In the genomic region with DNA sequence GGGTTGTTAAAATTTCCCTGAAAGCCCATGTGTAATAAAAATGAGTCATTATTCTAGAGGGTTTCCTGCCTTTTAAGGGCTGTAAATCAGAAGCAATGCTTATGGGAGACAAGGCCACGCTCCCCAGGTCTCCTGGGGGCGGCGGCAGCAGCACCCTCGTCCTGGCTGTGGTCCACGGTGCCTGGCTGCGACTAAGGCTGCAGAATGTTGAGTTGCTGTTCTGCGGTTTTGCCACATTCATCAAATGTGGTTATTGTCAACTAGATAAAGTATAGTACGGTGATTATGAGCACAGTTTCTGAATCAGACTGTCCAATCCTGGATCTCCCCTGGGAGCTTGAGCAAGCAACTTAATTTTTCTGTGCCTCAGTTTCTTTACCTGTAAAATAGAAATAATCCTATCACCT, we compare ENCODE assay signal across 10 cellular contexts. TPM values are rescaled to one million over a fixed set of nuclear protein-coding genes. Genes with fewer than 3 reads are reported as not detected.
DNase-seq lines count a peak whose midpoint lies in the region; ATAC-seq, FAIRE-seq and TF ChIP-seq lines count a peak whose summit lies in the region.
"Had no signal": no experiment of that assay in that cellular context is flagged by ENCODE, and none has a peak within 500 bp of the region (broad histone marks: within the 10 kb centered on the region; RNA-seq: fewer than 3 reads in every experiment).

No MANE protein-coding gene starts in this region.

- no peaks in the 10 kb centered on the region for H3K79me2 ChIP-seq in SK-N-SH (ENCODE audit: insufficient read depth)
- H3K79me2 ChIP-seq: parathyroid adenoma had no signal

- TF ChIP-seq POLR2A in A549 (IDR thresholded peaks at IDR 0.05; ENCODE audit: low read length), result no peak

- no peaks in the 10 kb centered on the region for H3K27me3 Mint-ChIP-seq in activated naive CD4-positive, alpha-beta T cell treated with anti-CD3 and anti-CD28 coated beads, Interleukin-2, amount 10 ng/mL, durations not matched to agents 7 days and 5 days

- no peak for TF ChIP-seq CTCF in A549 (IDR thresholded peaks at IDR 0.05)
- TF ChIP-seq CTCF in SK-N-SH (IDR thresholded peaks at IDR 0.05), result no peak

- H3F3A ChIP-seq in SK-N-SH (replicated peaks; ENCODE audit: insufficient read depth), result peaks cover 10% of the 10 kb centered on the region

- WGBS in A549 (ENCODE audit: missing lambda C conversion rate), result 43% methylated on average over 8 of the region's 8 CpGs
- 21% methylated on average over 5 of the region's 8 CpGs for WGBS in SK-N-SH (ENCODE audit: low lambda C conversion rate)

- TF ChIP-seq RAD21 in A549 (conservative IDR thresholded peaks at IDR 0.05 in 1 of 2, IDR thresholded peaks at IDR 0.05 in 1 of 2) (no peak), SK-N-SH (IDR thresholded peaks at IDR 0.05; ENCODE audit: low read length) (no peak)

- peak overlapping the region; percentile 13 for H3K27ac Mint-ChIP-seq in activated naive CD4-positive, alpha-beta T cell treated with anti-CD3 and anti-CD28 coated beads, Interleukin-2, amount 10 ng/mL, durations not matched to agents 7 days and 5 days

- DNase-seq in A549 (ENCODE audit: low read depth in 1 of 2, low spot score in 1 of 2), result no peak
- no peak for DNase-seq in SK-N-SH
- DNase-seq in activated naive CD4-positive, alpha-beta T cell treated with anti-CD3 and anti-CD28 coated beads, Interleukin-2, amount 10 ng/mL, durations not matched to agents 7 days and 5 days, result peak; percentile 64
- DNase-seq in stimulated activated CD4-positive, alpha-beta T cell treated with anti-CD3 and anti-CD28 coated beads, Interleukin-4, amount 100 ng/mL, for 4 hours, result peak; percentile 56 to 85
- no peak for DNase-seq in NCI-H1048 (lab: John Stamatoyannopoulos, UW)
- no peak for DNase-seq in NCI-H524 treated with DMSO at 0.1 percent for 48 hours (lab: John Stamatoyannopoulos, UW)
- DNase-seq in HEK293T (ENCODE audit: extremely low spot score), result no peak

- no peak for FAIRE-seq in A549 (lab: Jason Lieb, UNC)
- FAIRE-seq: TTC549 had no signal

- POLR2A ChIA-PET in A549 (lab: Yijun Ruan, JAX) (no interaction called here), SK-N-SH (lab: Yijun Ruan, JAX) (no interaction called here), HEK293T (lab: Yijun Ruan, JAX) (no interaction called here)

- H3K4me1 Mint-ChIP-seq in activated naive CD4-positive, alpha-beta T cell treated with anti-CD3 and anti-CD28 coated beads, Interleukin-2, amount 10 ng/mL, durations not matched to agents 7 days and 5 days, result peaks cover 59% of the 10 kb centered on the region

- no peak for TF ChIP-seq EP300 in A549 (IDR thresholded peaks at IDR 0.05)
- TF ChIP-seq EP300 in SK-N-SH (IDR thresholded peaks at IDR 0.05; ENCODE audit: borderline replicate concordance in 1 of 2, low read depth in 1 of 2, low read length in 1 of 2), result peak in 1 of 2 experiments; percentile 77; a peak in 1 of 4 replicates

- H2AFZ ChIP-seq in SK-N-SH (ENCODE audit: low read depth), result no peak overlapping the region
- H2AFZ ChIP-seq: parathyroid adenoma had no signal

- H4K20me1 ChIP-seq in SK-N-SH (ENCODE audit: insufficient read depth), result no peaks in the 10 kb centered on the region

- H3K4me3 Mint-ChIP-seq in activated naive CD4-positive, alpha-beta T cell treated with anti-CD3 and anti-CD28 coated beads, Interleukin-2, amount 10 ng/mL, durations not matched to agents 7 days and 5 days, result no peak overlapping the region

- H3K9me3 ChIP-seq in A549 (no peaks in the 10 kb centered on the region), SK-N-SH (no peaks in the 10 kb centered on the region)

- H3K27me3 ChIP-seq in SK-N-SH (ENCODE audit: insufficient read depth), result no peaks in the 10 kb centered on the region

- CTCF ChIA-PET in A549 (lab: Yijun Ruan, JAX), result no interaction called here
- CTCF ChIA-PET in SK-N-SH (lab: Yijun Ruan, JAX), result interaction anchor here (1.3 kb wide), 1 partner anchor 11 kb away, joined by 3 read pairs; a partner anchor contains a TSS
- CTCF ChIA-PET in activated naive CD4-positive, alpha-beta T cell treated with anti-CD3 and anti-CD28 coated beads, Interleukin-2, amount 10 ng/mL, durations not matched to agents 7 days and 5 days (lab: Charles Lee), result no interaction called here
- CTCF ChIA-PET in HEK293T (lab: Yijun Ruan, JAX), result no interaction called here

- H3K4me3 ChIP-seq in A549 (no peak overlapping the region), SK-N-SH (ENCODE audit: low read depth in 2 of 2, low read length in 1 of 2) (no peak overlapping the region)

- no peaks in the 10 kb centered on the region for H3K9me3 Mint-ChIP-seq in activated naive CD4-positive, alpha-beta T cell treated with anti-CD3 and anti-CD28 coated beads, Interleukin-2, amount 10 ng/mL, durations not matched to agents 7 days and 5 days

- H3K27ac ChIP-seq in A549 (peak overlapping the region; percentile 23 to 79; a peak in 5 of 6 replicates), SK-N-SH (ENCODE audit: low read depth in 2 of 2, low read length in 1 of 2) (no peak overlapping the region; a peak in 1 of 4 replicates)
- H3K27ac ChIP-seq: parathyroid adenoma had no signal

- H3K36me3 Mint-ChIP-seq in activated naive CD4-positive, alpha-beta T cell treated with anti-CD3 and anti-CD28 coated beads, Interleukin-2, amount 10 ng/mL, durations not matched to agents 7 days and 5 days, result no peaks in the 10 kb centered on the region

- ATAC-seq in A549, result peak in 1 of 2 experiments; percentile 33; a peak in 2 of 6 replicates
- peak; percentile 29 for ATAC-seq in GM21786 (IDR thresholded peaks at IDR 0.05; ENCODE audit: unreplicated experiment)

- H3K36me3 ChIP-seq in SK-N-SH (replicated peaks in 1 of 2; ENCODE audit: control insufficient read depth in 1 of 2, insufficient read depth in 2 of 2, low read length in 1 of 2), result no peaks in the 10 kb centered on the region

- no peak overlapping the region for H3K9ac ChIP-seq in SK-N-SH
- H3K9ac ChIP-seq: parathyroid adenoma had no signal

- H3K4me1 ChIP-seq in A549, result peaks cover 71% of the 10 kb centered on the region
- peaks cover 0 to 18% of the 10 kb centered on the region in 2 experiments; a peak in 3 of 4 replicates for H3K4me1 ChIP-seq in SK-N-SH (ENCODE audit: control insufficient read depth in 1 of 2, insufficient read depth in 2 of 2, low read depth in 1 of 2, low read length in 1 of 2)
- H3K4me1 ChIP-seq: parathyroid adenoma had no signal

- H3K4me2 ChIP-seq in A549 (peak overlapping the region; percentile 18), SK-N-SH (peak overlapping the region; percentile 34)

- H3K9me2 ChIP-seq in SK-N-SH, result no peaks in the 10 kb centered on the region

TF ChIP-seq in A549, 52 proteins besides CTCF, POLR2A, EP300 and RAD21 (continues in another document):
- TF ChIP-seq HOXA7 (CRISPR knock-in tag; IDR thresholded peaks at IDR 0.05) (no peak), SMC3 (IDR thresholded peaks at IDR 0.05) (no peak), RNF2 (IDR thresholded peaks at IDR 0.05; ENCODE audit: borderline replicate concordance, low read depth) (no peak), FOXS1 (CRISPR knock-in tag; IDR thresholded peaks at IDR 0.05) (no peak), BHLHE40 (IDR thresholded peaks at IDR 0.05; ENCODE audit: low read depth, low read length) (no peak), MYC (IDR thresholded peaks at IDR 0.05; ENCODE audit: borderline replicate concordance, low read length) (no peak)
- TF ChIP-seq, protein P1, sequence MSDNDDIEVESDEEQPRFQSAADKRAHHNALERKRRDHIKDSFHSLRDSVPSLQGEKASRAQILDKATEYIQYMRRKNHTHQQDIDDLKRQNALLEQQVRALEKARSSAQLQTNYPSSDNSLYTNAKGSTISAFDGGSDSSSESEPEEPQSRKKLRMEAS (IDR thresholded peaks at IDR 0.05), result 0 out of 2 replicates have a peak, but pooled peaks have one; percentile 29

TF ChIP-seq in SK-N-SH, 30 proteins besides CTCF, POLR2A, EP300 and RAD21 (continues in another document):
- TF ChIP-seq NFIC (IDR thresholded peaks at IDR 0.05; ENCODE audit: borderline replicate concordance) (peak; percentile 79), FOSL2 (IDR thresholded peaks at IDR 0.05; ENCODE audit: borderline replicate concordance, low read depth) (peak; percentile 42; the same call in 1 of the 2 replicates), SMC3 (IDR thresholded peaks at IDR 0.05; ENCODE audit: low read depth, low read length) (no peak), YY1 (IDR thresholded peaks at IDR 0.05; ENCODE audit: low read depth) (no peak), FOXM1 (IDR thresholded peaks at IDR 0.05; ENCODE audit: low read depth) (no peak)

TF ChIP-seq in HEK293T, 16 proteins besides CTCF, POLR2A, EP300 and RAD21:
- no peak for TF ChIP-seq HDGF (IDR thresholded peaks at IDR 0.05; ENCODE audit: borderline replicate concordance)
- TF ChIP-seq SP1 (IDR thresholded peaks at IDR 0.05), result no peak
- TF ChIP-seq, protein P2, sequence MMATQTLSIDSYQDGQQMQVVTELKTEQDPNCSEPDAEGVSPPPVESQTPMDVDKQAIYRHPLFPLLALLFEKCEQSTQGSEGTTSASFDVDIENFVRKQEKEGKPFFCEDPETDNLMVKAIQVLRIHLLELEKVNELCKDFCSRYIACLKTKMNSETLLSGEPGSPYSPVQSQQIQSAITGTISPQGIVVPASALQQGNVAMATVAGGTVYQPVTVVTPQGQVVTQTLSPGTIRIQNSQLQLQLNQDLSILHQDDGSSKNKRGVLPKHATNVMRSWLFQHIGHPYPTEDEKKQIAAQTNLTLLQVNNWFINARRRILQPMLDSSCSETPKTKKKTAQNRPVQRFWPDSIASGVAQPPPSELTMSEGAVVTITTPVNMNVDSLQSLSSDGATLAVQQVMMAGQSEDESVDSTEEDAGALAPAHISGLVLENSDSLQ (IDR thresholded peaks at IDR 0.05), result no peak

RNA-seq across cellular contexts. Expression of a gene that starts 11.9 kb away (rescaled TPM):
- polyA plus RNA-seq in A549 (2011; rRNA removed), result 384 and 415 TPM in 2 replicates
- polyA plus RNA-seq in A549 (2012; cell fraction: cytosol; rRNA removed), result 107 and 152 TPM in 2 replicates
- 116 and 183 TPM in 2 replicates for polyA plus RNA-seq in A549 (2012; cell fraction: nucleus; rRNA removed)
- 96.9 to 104 TPM (median 100 TPM) in 3 replicates for polyA plus RNA-seq in A549 (2017; fragmentation: RNase III; extraction: RNeasy Plus Mini Kit Qiagen cat#74134 plus additional on column Dnase treatment)
- 677 and 730 TPM in 2 replicates for polyA minus RNA-seq in A549 (2011; rRNA and poly(A)+ RNA removed)
- 42.3 and 62.7 TPM in 2 replicates for polyA plus RNA-seq in SK-N-SH (2012; rRNA removed)
- 41.6 and 49.2 TPM in 2 replicates for polyA plus RNA-seq in SK-N-SH (2012; cell fraction: cytosol; rRNA removed)
- 30.2 and 65.2 TPM in 2 replicates for polyA plus RNA-seq in SK-N-SH (2012; cell fraction: nucleus; rRNA removed)

Comparison
In these comparisons a context has a peak if more than half of its experiments do, and no peak if none do; other contexts are left out.
1. DNase-seq: peak in activated naive CD4-positive, alpha-beta T cell treated with anti-CD3 and anti-CD28 coated beads, Interleukin-2, amount 10 ng/mL, durations not matched to agents 7 days and 5 days (single experiment) and stimulated activated CD4-positive, alpha-beta T cell treated with anti-CD3 and anti-CD28 coated beads, Interleukin-4, amount 100 ng/mL, for 4 hours (2 of 2); none in A549 (0 of 2), SK-N-SH (single experiment), NCI-H1048 (single experiment), NCI-H524 treated with DMSO at 0.1 percent for 48 hours (single experiment) and HEK293T (single experiment).
2. H3K27ac ChIP-seq: peak in A549 (2 of 2); none in SK-N-SH (0 of 2).